In the genomic region with DNA sequence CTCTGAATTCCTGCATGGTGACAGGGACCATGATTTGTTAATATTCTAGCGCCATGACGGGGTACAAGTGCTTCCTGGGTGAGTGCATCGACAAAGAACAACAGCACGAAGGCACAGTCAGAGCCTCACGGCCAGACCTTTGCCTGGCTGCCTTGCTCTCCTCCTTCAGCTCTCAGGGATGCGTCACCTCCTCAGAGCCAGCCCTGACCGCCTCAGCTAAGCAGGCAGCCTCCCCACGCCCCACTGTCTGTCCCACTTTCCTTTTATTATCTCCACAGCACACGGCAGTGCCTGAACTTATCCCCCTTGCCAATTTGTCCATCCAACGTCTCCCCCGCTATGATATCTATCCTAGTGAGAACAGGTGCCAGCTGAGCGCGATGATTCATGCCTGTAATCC, we compare ENCODE assay signal across 29 cellular contexts. TPM values are rescaled to one million over a fixed set of nuclear protein-coding genes. Genes with fewer than 3 reads are reported as not detected.
"Had no signal": no experiment of that assay in that cellular context is flagged by ENCODE, and none has a peak within 500 bp of the region (broad histone marks: within the 10 kb centered on the region; RNA-seq: fewer than 3 reads in every experiment).

No MANE protein-coding gene starts in this region.

- H3K27ac Mint-ChIP-seq: activated CD8-positive, alpha-beta T cell treated with anti-CD3 and anti-CD28 coated beads, Interleukin-2, amount 10 ng/mL, durations not matched to agents 7 days and 5 days; activated naive CD8-positive, alpha-beta T cell treated with anti-CD3 and anti-CD28 coated beads, Interleukin-2, amount 10 ng/mL, durations not matched to agents 7 days and 5 days; T-helper 2 cell treated with Interferon-gamma antibody and Interleukin-4, amounts not matched to agents 5 μg/mL and 100 μg/mL, for 36 hours; WTC11 had no signal

- H3K36me3 Mint-ChIP-seq: activated naive CD8-positive, alpha-beta T cell treated with anti-CD3 and anti-CD28 coated beads, Interleukin-2, amount 10 ng/mL, durations not matched to agents 7 days and 5 days had no signal

- H3K27me3 Mint-ChIP-seq: activated naive CD8-positive, alpha-beta T cell treated with anti-CD3 and anti-CD28 coated beads, Interleukin-2, amount 10 ng/mL, durations not matched to agents 7 days and 5 days had no signal

- H3K27ac ChIP-seq: adrenal gland, RWPE1, SJSA1 had no signal

- DNase-seq: activated CD4-positive, alpha-beta T cell treated with anti-CD3 and anti-CD28 coated beads for 48 hours; activated CD4-positive, alpha-beta T cell treated with anti-CD3 and anti-CD28 coated beads, Interleukin-2, amount 50 U/mL, for 4 hours; activated CD4-positive, CD25-positive, alpha-beta regulatory T cell treated with anti-CD3 and anti-CD28 coated beads, Interleukin-2, amount 50 U/mL, for 72 hours; activated CD8-positive, alpha-beta memory T cell treated with anti-CD3 and anti-CD28 coated beads, Interleukin-2, amount 50 U/mL, for 48 hours; activated CD8-positive, alpha-beta T cell treated with anti-CD3 and anti-CD28 coated beads, Interleukin-2, amount 10 ng/mL, durations not matched to agents 7 days and 5 days; activated naive CD4-positive, alpha-beta T cell treated with anti-CD3 and anti-CD28 coated beads, Interleukin-2, amount 50 U/mL, for 16 hours; activated naive CD8-positive, alpha-beta T cell treated with anti-CD3 and anti-CD28 coated beads, Interleukin-2, amount 10 ng/mL, durations not matched to agents 7 days and 5 days; activated T-cell treated with anti-CD3 and anti-CD28 coated beads, Interleukin-2, amount 50 U/mL, for 1 hour; adrenal gland; anterior cingulate cortex; NCI-H1105 treated with DMSO at 0.1 percent for 48 hours; NCI-H2029; NCI-H2107; NCI-H2171 treated with DMSO at 0.1 percent for 48 hours; NCI-H345; NCI-H510A; NCI-H69; NK-92 treated with Interleukin-12 subunit alpha and Interleukin-12 subunit beta, amount 100 ng/mL, for 24 hours; OCI-M1; SHP77; SW 1271 had no signal

- H3K9me3 ChIP-seq: adrenal gland, SJSA1 had no signal

- H3K4me3 Mint-ChIP-seq: activated CD8-positive, alpha-beta T cell treated with anti-CD3 and anti-CD28 coated beads, Interleukin-2, amount 10 ng/mL, durations not matched to agents 7 days and 5 days; activated naive CD8-positive, alpha-beta T cell treated with anti-CD3 and anti-CD28 coated beads, Interleukin-2, amount 10 ng/mL, durations not matched to agents 7 days and 5 days; T-helper 2 cell treated with Interferon-gamma antibody and Interleukin-4, amounts not matched to agents 5 μg/mL and 100 μg/mL, for 36 hours; WTC11 had no signal

- H3K36me3 ChIP-seq: adrenal gland, SJSA1 had no signal

- H3K27me3 ChIP-seq: SJSA1 had no signal

- H3K4me1 ChIP-seq: adrenal gland, SJSA1 had no signal

- H3K4me3 ChIP-seq: adrenal gland, SJSA1 had no signal

- H3K9me3 Mint-ChIP-seq: activated naive CD8-positive, alpha-beta T cell treated with anti-CD3 and anti-CD28 coated beads, Interleukin-2, amount 10 ng/mL, durations not matched to agents 7 days and 5 days; T-helper 2 cell treated with Interferon-gamma antibody and Interleukin-4, amounts not matched to agents 5 μg/mL and 100 μg/mL, for 36 hours had no signal

- ATAC-seq: activated CD8-positive, alpha-beta T cell treated with anti-CD3 and anti-CD28 coated beads, Interleukin-2, amount 10 ng/mL, durations not matched to agents 7 days and 5 days; Panc1; SK-N-SH treated with all-trans-retinoic acid at 6 μM for 48 hours; WTC11 had no signal

- H3K4me1 Mint-ChIP-seq: activated naive CD8-positive, alpha-beta T cell treated with anti-CD3 and anti-CD28 coated beads, Interleukin-2, amount 10 ng/mL, durations not matched to agents 7 days and 5 days had no signal

RNA-seq across cellular contexts. Expression of gene FZD10, which starts 16.5 kb away (rescaled TPM):
- total RNA-seq: activated CD8-positive, alpha-beta T cell treated with anti-CD3 and anti-CD28 coated beads, Interleukin-2, amount 10 ng/mL, durations not matched to agents 7 days and 5 days; activated naive CD8-positive, alpha-beta T cell treated with anti-CD3 and anti-CD28 coated beads, Interleukin-2, amount 10 ng/mL, durations not matched to agents 7 days and 5 days; cardiac septum; SJSA1; T-helper 1 cell treated with Interleukin-12 subunit alpha and Interleukin-12 subunit beta and Interleukin-4 antibody, amounts not matched to agents 30 ng/mL and 1 ng/mL, for 36 hours had no signal
